Comparison of ENCODE assay signal across 8 cellular contexts in the genomic region with DNA sequence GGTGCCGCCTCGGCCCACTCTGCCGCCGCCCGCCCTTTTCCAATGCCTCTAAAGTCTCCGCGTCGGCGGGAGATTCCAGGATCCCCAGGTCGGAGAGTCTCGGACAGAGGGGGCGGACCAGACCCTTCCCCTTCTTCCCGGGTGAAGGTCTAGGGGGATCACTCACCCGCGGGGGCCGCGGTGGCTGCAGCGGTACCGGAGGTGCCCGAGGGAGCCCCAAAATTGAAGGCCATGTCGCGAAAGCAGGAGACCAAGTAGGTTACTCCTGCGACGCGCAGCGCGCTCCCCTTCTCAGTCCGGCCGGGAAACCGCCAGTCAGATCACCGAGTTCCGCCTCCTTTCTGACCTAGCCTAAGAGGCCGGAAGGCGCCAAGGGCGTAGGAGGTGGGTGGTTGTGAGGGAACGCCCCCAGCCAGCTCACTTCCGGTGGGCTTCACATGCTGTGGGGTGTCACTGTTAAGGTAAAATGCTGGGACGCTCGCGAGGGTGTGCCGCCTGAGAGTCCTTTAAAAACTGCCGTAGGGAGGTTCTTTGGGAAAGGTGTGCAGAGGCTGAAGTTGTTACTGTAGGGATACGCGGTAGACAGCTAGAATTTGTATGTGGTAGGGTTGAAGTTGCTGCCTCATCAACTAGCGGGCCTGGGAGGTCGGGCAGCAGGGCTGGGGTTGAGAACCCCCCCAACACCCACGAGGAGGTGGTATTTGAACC. TPM values are rescaled to one million over a fixed set of nuclear protein-coding genes. Genes with fewer than 3 reads are reported as not detected.
DNase-seq lines count a peak whose midpoint lies in the region; ATAC-seq, FAIRE-seq and TF ChIP-seq lines count a peak whose summit lies in the region.

A gene with protein sequence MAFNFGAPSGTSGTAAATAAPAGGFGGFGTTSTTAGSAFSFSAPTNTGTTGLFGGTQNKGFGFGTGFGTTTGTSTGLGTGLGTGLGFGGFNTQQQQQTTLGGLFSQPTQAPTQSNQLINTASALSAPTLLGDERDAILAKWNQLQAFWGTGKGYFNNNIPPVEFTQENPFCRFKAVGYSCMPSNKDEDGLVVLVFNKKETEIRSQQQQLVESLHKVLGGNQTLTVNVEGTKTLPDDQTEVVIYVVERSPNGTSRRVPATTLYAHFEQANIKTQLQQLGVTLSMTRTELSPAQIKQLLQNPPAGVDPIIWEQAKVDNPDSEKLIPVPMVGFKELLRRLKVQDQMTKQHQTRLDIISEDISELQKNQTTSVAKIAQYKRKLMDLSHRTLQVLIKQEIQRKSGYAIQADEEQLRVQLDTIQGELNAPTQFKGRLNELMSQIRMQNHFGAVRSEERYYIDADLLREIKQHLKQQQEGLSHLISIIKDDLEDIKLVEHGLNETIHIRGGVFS (minus strand): TSS at position 256 of the 708 bp plus-strand sequence. CDS start 23 bp downstream, at position 233.

- peaks cover under 1% of the 10 kb centered on the region for H3K36me3 Mint-ChIP-seq in natural killer cell

- H3K27me3 ChIP-seq in Loucy (ENCODE audit: insufficient read depth, low read length, poor library complexity, severe bottlenecking), result no peaks in the 10 kb centered on the region

- peak; percentile 97 to 100 (median 99) for ATAC-seq in natural killer cell

- DNase-seq in EL, result peak; percentile 93
- peak; percentile 60 for DNase-seq in H54 (ENCODE audit: insufficient read length, low spot score)
- peak; percentile 92 for DNase-seq in activated T-helper 9 cell treated with anti-CD3 and anti-CD28 coated beads, Interleukin-2, amount 50 U/mL, for 16 hours (ENCODE audit: low read depth)
- peak; percentile 93 for DNase-seq in fibroblast of peridontal ligament (ENCODE audit: extremely low read depth)
- peak; percentile 92 for DNase-seq in natural killer cell
- DNase-seq in stimulated activated naive CD4-positive, alpha-beta T cell treated with Interleukin-2 at 50 U/mL for 16 hours (lab: John Stamatoyannopoulos, UW), result peak; percentile 92

- intact Hi-C loops in natural killer cell (cut with micrococcal nuclease), result loop anchor here (1.0 to 10.0 kb wide), 3 partner anchors 64 to 1007 kb away; partner anchors contain the start of genes CCNG2, SCARB2 and SDAD1

- no peaks in the 10 kb centered on the region for H3K9me3 Mint-ChIP-seq in natural killer cell

- peaks cover 21 to 29% of the 10 kb centered on the region in 2 donors for H3K4me1 Mint-ChIP-seq in natural killer cell

- peak within 1 kb of the TSS; percentile 96 for H3K4me3 Mint-ChIP-seq in natural killer cell

- no peaks in the 10 kb centered on the region for H3F3A ChIP-seq in Loucy (ENCODE audit: low read depth)

- TF ChIP-seq CTCF in Loucy (conservative IDR thresholded peaks at IDR 0.05; ENCODE audit: low read length) (no peak), natural killer cell (IDR thresholded peaks at IDR 0.05) (no peak)

- H3K36me3 ChIP-seq in Loucy (ENCODE audit: insufficient read depth, low read length), result no peaks in the 10 kb centered on the region

- H4K20me1 ChIP-seq in Loucy (ENCODE audit: insufficient read depth, low read length, poor library complexity, severe bottlenecking), result peaks cover 40% of the 10 kb centered on the region

- peaks cover 55% of the 10 kb centered on the region for H3K79me2 ChIP-seq in Loucy (ENCODE audit: insufficient read depth, low read length)

- H3K4me2 ChIP-seq in Loucy (ENCODE audit: low read depth, low read length, poor library complexity, severe bottlenecking), result peak within 1 kb of the TSS; percentile 94

- H3K9ac ChIP-seq in Loucy (ENCODE audit: low read depth, low read length, poor library complexity, severe bottlenecking), result peak within 1 kb of the TSS; percentile 91

- no peaks in the 10 kb centered on the region for H3K9me3 ChIP-seq in Loucy (ENCODE audit: insufficient read depth, low read depth, low read length)

- peaks cover 0 to 2% of the 10 kb centered on the region in 2 donors for H3K27me3 Mint-ChIP-seq in natural killer cell (ENCODE audit: low read depth in 2 of 2)

- peaks cover 37% of the 10 kb centered on the region for H3K4me1 ChIP-seq in Loucy (ENCODE audit: insufficient read depth, low read length, poor library complexity, severe bottlenecking)

- peak; percentile 68 for FAIRE-seq in H54 (lab: Jason Lieb, UNC)

- peak within 1 kb of the TSS; percentile 93 for H2AFZ ChIP-seq in Loucy (ENCODE audit: low read length)

- H3K4me3 ChIP-seq in Loucy (ENCODE audit: low read length, poor library complexity, severe bottlenecking), result peak within 1 kb of the TSS; percentile 89

- no peaks in the 10 kb centered on the region for H3K9me2 ChIP-seq in Loucy (replicated peaks; ENCODE audit: low read depth, low read length)

- TF ChIP-seq POLR2A in H54 (IDR thresholded peaks at IDR 0.05; ENCODE audit: low read depth, low read length) (peak; percentile 71), Raji (IDR thresholded peaks at IDR 0.05; ENCODE audit: insufficient read depth, low read depth, low read length) (peak; percentile 90)

- H3K27ac Mint-ChIP-seq in natural killer cell, result peak within 1 kb of the TSS; percentile 95 to 97

RNA-seq across cellular contexts. Expression of the gene that starts here (rescaled TPM):
- total RNA-seq in natural killer cell, result 100 to 1,000 TPM; 102 to 114 (median 108) TPM

Comparison
In these comparisons a context has a peak if more than half of its experiments do, and no peak if none do; other contexts are left out.
1. Peak in every context shown above with its lines: DNase-seq, ATAC-seq and H3K4me3 ChIP-seq.